ENCODE assay signal across 1 cellular context in the genomic region with DNA sequence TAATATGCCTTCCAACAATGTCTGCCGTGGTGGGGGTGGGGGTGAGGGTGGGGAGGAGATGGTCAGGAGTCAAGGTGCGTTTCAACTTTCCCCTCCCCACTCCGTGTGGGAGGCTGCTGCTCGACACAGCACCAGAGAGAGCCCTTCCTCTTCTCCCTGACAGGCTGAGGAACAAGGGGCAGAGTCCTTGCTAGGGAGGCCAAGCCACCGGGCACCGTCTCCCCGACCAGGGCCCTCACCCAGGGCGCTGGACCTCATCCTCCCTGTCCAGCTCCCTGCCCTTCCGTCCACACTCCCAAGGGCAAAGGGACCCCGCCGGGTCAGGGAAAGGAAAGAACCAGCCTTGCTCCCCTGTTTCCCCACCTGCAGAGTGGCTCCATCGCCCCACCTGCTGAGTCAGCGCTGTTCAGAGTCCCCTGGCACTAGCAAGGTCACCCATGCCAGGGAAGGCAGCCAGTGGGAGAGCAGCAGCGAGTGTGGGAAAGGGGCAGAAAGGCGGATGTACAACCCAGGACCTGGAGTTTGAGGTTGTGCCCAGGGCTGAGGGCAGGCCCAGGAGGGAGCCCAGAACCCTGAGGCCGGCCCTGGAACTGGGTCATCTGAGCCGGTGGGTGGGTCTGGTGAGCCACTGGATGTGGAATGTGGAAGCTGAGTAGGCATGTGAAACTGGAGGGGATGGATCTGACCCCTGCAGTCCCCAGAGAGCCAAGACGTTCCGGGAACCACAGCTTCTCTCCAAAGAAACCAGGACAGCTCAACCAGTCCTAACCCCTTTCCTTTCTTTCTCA.
TF ChIP-seq lines count a peak whose summit lies in the region.

No MANE protein-coding gene starts in this region.

TF ChIP-seq in K562, 482 proteins besides CTCF, POLR2A, EP300 and RAD21:
- TF ChIP-seq ZNF316 (IDR thresholded peaks at IDR 0.05), result peak; percentile 16; the same call in 1 of the 2 replicates
- TF ChIP-seq SMARCA5 (IDR thresholded peaks at IDR 0.05), result no peak
